In genomic region chr11:87035976-87036583, GRCh38 we compare ENCODE assay signal across 15 cellular contexts. TPM values are rescaled to one million over a fixed set of nuclear protein-coding genes. Genes with fewer than 3 reads are reported as not detected.
DNase-seq lines count a peak whose midpoint lies in the region; TF ChIP-seq lines count a peak whose summit lies in the region.
"Had no signal": no experiment of that assay in that cellular context is flagged by ENCODE, and none has a peak within 500 bp of the region (broad histone marks: within the 10 kb centered on the region; RNA-seq: fewer than 3 reads in every experiment).

No MANE protein-coding gene starts in this region.

- H3K79me1 ChIP-seq in trophoblast cell (ENCODE audit: low read length), result peaks cover 11% of the 10 kb centered on the region

- no peak overlapping the region for H3K14ac ChIP-seq in trophoblast cell (ENCODE audit: low read length)

- H3K9me3 Mint-ChIP-seq in Caco-2 (ENCODE audit: unreplicated experiment) (no peaks in the 10 kb centered on the region), Calu3 (ENCODE audit: low read depth, unreplicated experiment) (no peaks in the 10 kb centered on the region)
- H3K9me3 Mint-ChIP-seq: natural killer cell treated with Interleukin-12 subunit alpha and Interleukin-12 subunit beta and Interleukin-15 and Interleukin-18, amount 100 ng/mL, for 72 hours had no signal

- H2BK120ac ChIP-seq in trophoblast cell (ENCODE audit: insufficient read depth, low read length, poor library complexity), result no peak overlapping the region

- H3K9ac ChIP-seq in Karpas-422 (ENCODE audit: low read length) (no peak overlapping the region), adipocyte (ENCODE audit: low read length) (peak overlapping the region; percentile 94), trophoblast cell (ENCODE audit: low read length) (no peak overlapping the region)

- no peaks in the 10 kb centered on the region for H3K9me2 ChIP-seq in Karpas-422 (replicated peaks; ENCODE audit: insufficient read depth, low read length)

- H3K79me2 ChIP-seq in Karpas-422 (ENCODE audit: low read length), result peaks cover 33% of the 10 kb centered on the region
- H3K79me2 ChIP-seq in trophoblast cell (ENCODE audit: control insufficient read depth, insufficient read depth, low read length, poor library complexity), result peaks cover 9% of the 10 kb centered on the region

- H3K27me3 Mint-ChIP-seq in Caco-2 (ENCODE audit: insufficient read depth, unreplicated experiment) (no peaks in the 10 kb centered on the region), Calu3 (ENCODE audit: unreplicated experiment) (no peaks in the 10 kb centered on the region)

- no peak overlapping the region for H4K8ac ChIP-seq in trophoblast cell (ENCODE audit: low read depth, low read length)

- BruUV-seq in Caco-2 (replicated peaks; lab: Mats Ljungman, UMichigan), result no TSS peak
- no TSS peak for BruUV-seq in Calu3 (replicated peaks; lab: Mats Ljungman, UMichigan)

- H3K4me1 ChIP-seq in Caco-2 (peaks cover 13% of the 10 kb centered on the region), Karpas-422 (ENCODE audit: low read length) (peaks cover 51% of the 10 kb centered on the region), adipocyte (ENCODE audit: control insufficient read depth, insufficient read depth, low read length) (peaks cover 29% of the 10 kb centered on the region), trophoblast cell (ENCODE audit: control insufficient read depth in 1 of 2, insufficient read depth in 2 of 2, low read length in 2 of 2) (peaks cover 2 to 8% of the 10 kb centered on the region in 2 experiments)

- CTCF ChIA-PET in Caco-2 (lab: Charles Lee), result interaction anchor here (0.6 to 2.6 kb wide), 3 partner anchors 8 to 97 kb away, joined by 8 to 25 read pairs (median 15); no protein-coding TSS in a partner anchor
- CTCF ChIA-PET in Calu3 (lab: Charles Lee), result no interaction called here

- H4K91ac ChIP-seq in trophoblast cell (ENCODE audit: low read depth, low read length), result no peak overlapping the region

- no peak overlapping the region for H3K27ac ChIP-seq in Karpas-422 (ENCODE audit: low read length)
- no peak overlapping the region for H3K27ac ChIP-seq in trophoblast cell (ENCODE audit: low read depth, low read length)

- H4K20me1 ChIP-seq in Karpas-422 (ENCODE audit: insufficient read depth, low read depth, low read length), result peaks cover 11% of the 10 kb centered on the region; the same call in 1 of the 2 replicates

- H3K4me2 ChIP-seq in Karpas-422 (ENCODE audit: low read depth, low read length, poor library complexity, severe bottlenecking) (peak overlapping the region; percentile 85), trophoblast cell (ENCODE audit: low read length) (no peak overlapping the region)

- no CpG with 5 or more reads among the region's 12 CpGs for WGBS in trophoblast cell (ENCODE audit: extremely low coverage, insufficient coverage, insufficient read length)

- H3K27ac Mint-ChIP-seq in Caco-2 (ENCODE audit: unreplicated experiment) (peak overlapping the region; percentile 81), Calu3 (ENCODE audit: unreplicated experiment) (no peak overlapping the region)

- DNase-seq in Caco-2 (no peak), Karpas-422 (peak; percentile 63), adipocyte (ENCODE audit: low read depth) (no peak), trophoblast cell (no peak), cortex of kidney (lab: John Stamatoyannopoulos, UW) (no peak), kidney glomerular epithelial cell (lab: John Stamatoyannopoulos, UW) (no peak), activated gamma-delta T cell treated with Interleukin-2 at 50 U/mL for 16 hours (no peak), Calu3 (no peak)
- DNase-seq: aorta, NCI-H1092 treated with DMSO at 0.1 percent for 48 hours, NCI-H524, small intestine, tibial artery had no signal

- no peak overlapping the region for H3K4ac ChIP-seq in trophoblast cell (ENCODE audit: low read depth, low read length)

- no peak overlapping the region for H2BK5ac ChIP-seq in trophoblast cell (ENCODE audit: low read depth, low read length, poor library complexity)

- peak overlapping the region; percentile 97 for H3K4me3 Mint-ChIP-seq in Caco-2 (ENCODE audit: unreplicated experiment)
- H3K4me3 Mint-ChIP-seq in Calu3 (ENCODE audit: low read depth, unreplicated experiment), result no peak overlapping the region

- POLR2A ChIA-PET in Caco-2 (lab: Charles Lee), result no interaction called here

- peaks cover 17% of the 10 kb centered on the region for H3K36me3 Mint-ChIP-seq in Caco-2 (ENCODE audit: insufficient read depth, unreplicated experiment)
- peaks cover 15% of the 10 kb centered on the region for H3K36me3 Mint-ChIP-seq in Calu3 (ENCODE audit: insufficient read depth, unreplicated experiment)
- H3K36me3 Mint-ChIP-seq: natural killer cell treated with Interleukin-12 subunit alpha and Interleukin-12 subunit beta and Interleukin-15 and Interleukin-18, amount 100 ng/mL, for 72 hours had no signal

- no peak overlapping the region for H2BK12ac ChIP-seq in trophoblast cell (ENCODE audit: low read length)

- H3K4me1 Mint-ChIP-seq in Caco-2 (ENCODE audit: low read depth, unreplicated experiment), result peaks cover 51% of the 10 kb centered on the region
- peaks cover 9% of the 10 kb centered on the region for H3K4me1 Mint-ChIP-seq in Calu3 (ENCODE audit: low read depth, unreplicated experiment)

- intact Hi-C loops in Caco-2 (cut with micrococcal nuclease; ENCODE audit: unreplicated experiment), result loop anchor here (2.0 to 5.0 kb wide), 4 partner anchors 35 to 256 kb away; no protein-coding TSS in a partner anchor
- intact Hi-C loops in Calu3 (cut with micrococcal nuclease; ENCODE audit: unreplicated experiment), result no loop called here

- H3K9me3 ChIP-seq in Caco-2, result no peaks in the 10 kb centered on the region
- H3K9me3 ChIP-seq in Karpas-422 (ENCODE audit: low read length), result no peaks in the 10 kb centered on the region
- H3K9me3 ChIP-seq in adipocyte (ENCODE audit: control insufficient read depth, low read length), result no peaks in the 10 kb centered on the region
- H3K9me3 ChIP-seq in trophoblast cell (ENCODE audit: insufficient read depth, low read depth, low read length), result no peaks in the 10 kb centered on the region
- H3K9me3 ChIP-seq: gastroesophageal sphincter, tibial artery had no signal

- no peaks in the 10 kb centered on the region for H3K27me3 ChIP-seq in Caco-2 (replicated peaks; ENCODE audit: control insufficient read depth, insufficient read depth, low read length)
- H3K27me3 ChIP-seq in Karpas-422 (ENCODE audit: low read length), result no peaks in the 10 kb centered on the region
- no peaks in the 10 kb centered on the region for H3K27me3 ChIP-seq in adipocyte (replicated peaks; ENCODE audit: control insufficient read depth, insufficient read depth, low read length)
- no peaks in the 10 kb centered on the region for H3K27me3 ChIP-seq in trophoblast cell (ENCODE audit: insufficient read depth, low read length)
- H3K27me3 ChIP-seq: gastroesophageal sphincter, tibial artery had no signal

- H3K36me3 ChIP-seq in Caco-2 (ENCODE audit: control insufficient read depth, insufficient read depth, low read length) (no peaks in the 10 kb centered on the region), Karpas-422 (ENCODE audit: insufficient read depth, low read length) (peaks cover 18% of the 10 kb centered on the region), adipocyte (ENCODE audit: control insufficient read depth, insufficient read depth, low read length, severe bottlenecking) (no peaks in the 10 kb centered on the region), trophoblast cell (ENCODE audit: control insufficient read depth in 1 of 2, insufficient read depth in 2 of 2, low read length in 2 of 2) (no peaks in the 10 kb centered on the region)
- H3K36me3 ChIP-seq: gastroesophageal sphincter, tibial artery had no signal

- H2AFZ ChIP-seq in Karpas-422 (ENCODE audit: low read length) (peak overlapping the region; percentile 1; the same call in 1 of the 2 replicates), trophoblast cell (ENCODE audit: insufficient read depth, low read length, poor library complexity) (no peak overlapping the region)

- no peak overlapping the region for H4K12ac ChIP-seq in trophoblast cell (ENCODE audit: low read depth, low read length)

- peak overlapping the region; percentile 83; the same call in 1 of the 2 replicates for H3K4me3 ChIP-seq in Caco-2 (ENCODE audit: low read depth, low read length)
- no peak overlapping the region for H3K4me3 ChIP-seq in Karpas-422 (ENCODE audit: low read length)
- H3K4me3 ChIP-seq in adipocyte (ENCODE audit: low read length), result no peak overlapping the region
- no peak overlapping the region for H3K4me3 ChIP-seq in trophoblast cell (ENCODE audit: low read depth, low read length)
- H3K4me3 ChIP-seq: tibial artery had no signal

- no peak overlapping the region for H3K23ac ChIP-seq in trophoblast cell (ENCODE audit: low read length)

- H2AK5ac ChIP-seq in trophoblast cell (ENCODE audit: low read length), result peak overlapping the region; percentile 23

- TF ChIP-seq CTCF in Caco-2 (IDR thresholded peaks at IDR 0.05; ENCODE audit: insufficient read depth in 1 of 2, low read depth in 1 of 2, low read length in 1 of 2, severe bottlenecking in 1 of 2, unreplicated experiment in 1 of 2) (no peak), Calu3 (IDR thresholded peaks at IDR 0.05; ENCODE audit: unreplicated experiment) (no peak)

- H3K18ac ChIP-seq in trophoblast cell (ENCODE audit: low read length), result no peak overlapping the region

RNA-seq across cellular contexts. Expression of gene TMEM135, which starts 1.7 kb away (rescaled TPM):
- 88.6 and 95.2 TPM in 2 replicates for total RNA-seq in Caco-2 (2022)
- 98.9 and 228 TPM in 2 replicates for total RNA-seq in Karpas-422 (2014; rRNA removed; shearing (Covaris generic); ENCODE audit: low replicate concordance)
- 16.4 and 19.8 TPM in 2 replicates for polyA plus RNA-seq in trophoblast cell (2013)
- 11.1 and 12.6 TPM in 2 replicates for total RNA-seq in Calu3 (2022)
